1 cellular context compared by ENCODE assay signal in the genomic region with DNA sequence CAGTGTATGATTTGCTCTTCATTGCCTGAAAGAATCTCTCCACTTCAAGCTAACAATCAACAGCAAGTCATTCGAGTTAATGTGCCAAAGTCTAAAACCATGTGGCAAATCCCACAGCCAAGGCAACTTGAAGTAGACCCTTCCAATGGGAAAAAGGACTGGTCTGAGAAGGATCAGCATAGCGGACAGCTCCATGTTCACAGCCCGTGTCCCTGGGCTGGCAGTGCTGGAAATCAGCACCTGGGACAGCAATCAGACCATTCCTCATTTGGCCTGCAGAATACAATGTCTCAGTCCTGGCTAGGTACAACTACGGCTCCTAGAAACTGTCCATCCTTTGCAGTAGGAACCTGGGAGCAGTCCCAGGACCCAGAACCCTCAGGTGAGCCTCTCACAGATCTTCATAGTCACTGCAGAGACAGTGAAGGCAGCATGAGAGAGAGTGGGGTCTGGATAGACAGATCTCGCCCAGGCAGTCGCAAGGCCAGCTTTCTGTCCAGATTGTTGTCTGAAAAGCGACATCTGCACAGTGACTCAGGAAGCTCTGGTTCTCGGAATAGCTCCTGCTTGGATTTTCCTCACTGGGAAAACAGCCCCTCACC.
TF ChIP-seq lines count a peak whose summit lies in the region.

No MANE protein-coding gene starts in this region.

TF ChIP-seq in HepG2, 621 proteins besides CTCF, POLR2A, EP300 and RAD21 (continued from another document and continues in another):
- TF ChIP-seq, protein P1, sequence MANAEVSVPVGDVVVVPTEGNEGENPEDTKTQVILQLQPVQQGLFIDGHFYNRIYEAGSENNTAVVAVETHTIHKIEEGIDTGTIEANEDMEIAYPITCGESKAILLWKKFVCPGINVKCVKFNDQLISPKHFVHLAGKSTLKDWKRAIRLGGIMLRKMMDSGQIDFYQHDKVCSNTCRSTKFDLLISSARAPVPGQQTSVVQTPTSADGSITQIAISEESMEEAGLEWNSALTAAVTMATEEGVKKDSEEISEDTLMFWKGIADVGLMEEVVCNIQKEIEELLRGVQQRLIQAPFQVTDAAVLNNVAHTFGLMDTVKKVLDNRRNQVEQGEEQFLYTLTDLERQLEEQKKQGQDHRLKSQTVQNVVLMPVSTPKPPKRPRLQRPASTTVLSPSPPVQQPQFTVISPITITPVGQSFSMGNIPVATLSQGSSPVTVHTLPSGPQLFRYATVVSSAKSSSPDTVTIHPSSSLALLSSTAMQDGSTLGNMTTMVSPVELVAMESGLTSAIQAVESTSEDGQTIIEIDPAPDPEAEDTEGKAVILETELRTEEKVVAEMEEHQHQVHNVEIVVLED (CRISPR knock-in tag; IDR thresholded peaks at IDR 0.05; ENCODE audit: borderline replicate concordance) = no peak
- peak; percentile 80; the same call in 1 of the 2 replicates for TF ChIP-seq ZNF124 (CRISPR knock-in tag; IDR thresholded peaks at IDR 0.05)
- TF ChIP-seq, protein P2, sequence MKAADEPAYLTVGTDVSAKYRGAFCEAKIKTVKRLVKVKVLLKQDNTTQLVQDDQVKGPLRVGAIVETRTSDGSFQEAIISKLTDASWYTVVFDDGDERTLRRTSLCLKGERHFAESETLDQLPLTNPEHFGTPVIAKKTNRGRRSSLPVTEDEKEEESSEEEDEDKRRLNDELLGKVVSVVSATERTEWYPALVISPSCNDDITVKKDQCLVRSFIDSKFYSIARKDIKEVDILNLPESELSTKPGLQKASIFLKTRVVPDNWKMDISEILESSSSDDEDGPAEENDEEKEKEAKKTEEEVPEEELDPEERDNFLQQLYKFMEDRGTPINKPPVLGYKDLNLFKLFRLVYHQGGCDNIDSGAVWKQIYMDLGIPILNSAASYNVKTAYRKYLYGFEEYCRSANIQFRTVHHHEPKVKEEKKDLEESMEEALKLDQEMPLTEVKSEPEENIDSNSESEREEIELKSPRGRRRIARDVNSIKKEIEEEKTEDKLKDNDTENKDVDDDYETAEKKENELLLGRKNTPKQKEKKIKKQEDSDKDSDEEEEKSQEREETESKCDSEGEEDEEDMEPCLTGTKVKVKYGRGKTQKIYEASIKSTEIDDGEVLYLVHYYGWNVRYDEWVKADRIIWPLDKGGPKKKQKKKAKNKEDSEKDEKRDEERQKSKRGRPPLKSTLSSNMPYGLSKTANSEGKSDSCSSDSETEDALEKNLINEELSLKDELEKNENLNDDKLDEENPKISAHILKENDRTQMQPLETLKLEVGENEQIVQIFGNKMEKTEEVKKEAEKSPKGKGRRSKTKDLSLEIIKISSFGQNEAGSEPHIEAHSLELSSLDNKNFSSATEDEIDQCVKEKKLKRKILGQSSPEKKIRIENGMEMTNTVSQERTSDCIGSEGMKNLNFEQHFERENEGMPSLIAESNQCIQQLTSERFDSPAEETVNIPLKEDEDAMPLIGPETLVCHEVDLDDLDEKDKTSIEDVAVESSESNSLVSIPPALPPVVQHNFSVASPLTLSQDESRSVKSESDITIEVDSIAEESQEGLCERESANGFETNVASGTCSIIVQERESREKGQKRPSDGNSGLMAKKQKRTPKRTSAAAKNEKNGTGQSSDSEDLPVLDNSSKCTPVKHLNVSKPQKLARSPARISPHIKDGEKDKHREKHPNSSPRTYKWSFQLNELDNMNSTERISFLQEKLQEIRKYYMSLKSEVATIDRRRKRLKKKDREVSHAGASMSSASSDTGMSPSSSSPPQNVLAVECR (CRISPR knock-in tag; IDR thresholded peaks at IDR 0.05; ENCODE audit: borderline replicate concordance) = no peak
- no peak for TF ChIP-seq GLI4 (CRISPR knock-in tag; IDR thresholded peaks at IDR 0.05; ENCODE audit: borderline replicate concordance)
- TF ChIP-seq ZFY (CRISPR knock-in tag; IDR thresholded peaks at IDR 0.05) = 0 out of 2 replicates have a peak, but pooled peaks have one; percentile 35
- no peak for TF ChIP-seq DMTF1 (CRISPR knock-in tag; IDR thresholded peaks at IDR 0.05)
- TF ChIP-seq KLF16 (CRISPR knock-in tag; IDR thresholded peaks at IDR 0.05) = peak in 1 of 2 experiments; percentile 92; a peak in 2 of 4 replicates
- TF ChIP-seq, protein P3, sequence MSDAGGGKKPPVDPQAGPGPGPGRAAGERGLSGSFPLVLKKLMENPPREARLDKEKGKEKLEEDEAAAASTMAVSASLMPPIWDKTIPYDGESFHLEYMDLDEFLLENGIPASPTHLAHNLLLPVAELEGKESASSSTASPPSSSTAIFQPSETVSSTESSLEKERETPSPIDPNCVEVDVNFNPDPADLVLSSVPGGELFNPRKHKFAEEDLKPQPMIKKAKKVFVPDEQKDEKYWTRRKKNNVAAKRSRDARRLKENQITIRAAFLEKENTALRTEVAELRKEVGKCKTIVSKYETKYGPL (CRISPR knock-in tag; IDR thresholded peaks at IDR 0.05) = peak; percentile 75; the same call in 1 of the 2 replicates
- no peak for TF ChIP-seq RFX5 (IDR thresholded peaks at IDR 0.05; ENCODE audit: low read depth, low read length)
- TF ChIP-seq FOXO1 (CRISPR knock-in tag; IDR thresholded peaks at IDR 0.05) = peak; percentile 62
- no peak for TF ChIP-seq SRF (IDR thresholded peaks at IDR 0.05; ENCODE audit: low read depth, low read length)
- TF ChIP-seq FOSL1 (CRISPR knock-in tag; IDR thresholded peaks at IDR 0.05; ENCODE audit: borderline replicate concordance) = peak; percentile 54; the same call in 1 of the 2 replicates
- TF ChIP-seq SMAD1 (CRISPR knock-in tag; IDR thresholded peaks at IDR 0.05; ENCODE audit: borderline replicate concordance, low read depth) = no peak
- no peak for TF ChIP-seq ZFAT (CRISPR knock-in tag; conservative IDR thresholded peaks at IDR 0.05)
- peak; percentile 85 for TF ChIP-seq SIX4 (CRISPR knock-in tag; IDR thresholded peaks at IDR 0.05)
- TF ChIP-seq ZBTB25 (CRISPR knock-in tag; IDR thresholded peaks at IDR 0.05) = peak; percentile 94
- TF ChIP-seq, protein P4, sequence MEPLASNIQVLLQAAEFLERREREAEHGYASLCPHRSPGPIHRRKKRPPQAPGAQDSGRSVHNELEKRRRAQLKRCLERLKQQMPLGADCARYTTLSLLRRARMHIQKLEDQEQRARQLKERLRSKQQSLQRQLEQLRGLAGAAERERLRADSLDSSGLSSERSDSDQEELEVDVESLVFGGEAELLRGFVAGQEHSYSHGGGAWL (CRISPR knock-in tag; IDR thresholded peaks at IDR 0.05) = peak; percentile 79; the same call in 1 of the 2 replicates
- TF ChIP-seq STAG1 (CRISPR knock-in tag; IDR thresholded peaks at IDR 0.05) = no peak
- no peak for TF ChIP-seq SETDB1 (CRISPR knock-in tag; IDR thresholded peaks at IDR 0.05; ENCODE audit: borderline replicate concordance)
- TF ChIP-seq SRSF9 (IDR thresholded peaks at IDR 0.05; ENCODE audit: borderline replicate concordance, insufficient read depth, low read depth, low read length, poor library complexity, severe bottlenecking) = no peak
- peak; percentile 97 for TF ChIP-seq HBP1 (CRISPR knock-in tag; IDR thresholded peaks at IDR 0.05; ENCODE audit: low read depth)
- TF ChIP-seq, protein P5, sequence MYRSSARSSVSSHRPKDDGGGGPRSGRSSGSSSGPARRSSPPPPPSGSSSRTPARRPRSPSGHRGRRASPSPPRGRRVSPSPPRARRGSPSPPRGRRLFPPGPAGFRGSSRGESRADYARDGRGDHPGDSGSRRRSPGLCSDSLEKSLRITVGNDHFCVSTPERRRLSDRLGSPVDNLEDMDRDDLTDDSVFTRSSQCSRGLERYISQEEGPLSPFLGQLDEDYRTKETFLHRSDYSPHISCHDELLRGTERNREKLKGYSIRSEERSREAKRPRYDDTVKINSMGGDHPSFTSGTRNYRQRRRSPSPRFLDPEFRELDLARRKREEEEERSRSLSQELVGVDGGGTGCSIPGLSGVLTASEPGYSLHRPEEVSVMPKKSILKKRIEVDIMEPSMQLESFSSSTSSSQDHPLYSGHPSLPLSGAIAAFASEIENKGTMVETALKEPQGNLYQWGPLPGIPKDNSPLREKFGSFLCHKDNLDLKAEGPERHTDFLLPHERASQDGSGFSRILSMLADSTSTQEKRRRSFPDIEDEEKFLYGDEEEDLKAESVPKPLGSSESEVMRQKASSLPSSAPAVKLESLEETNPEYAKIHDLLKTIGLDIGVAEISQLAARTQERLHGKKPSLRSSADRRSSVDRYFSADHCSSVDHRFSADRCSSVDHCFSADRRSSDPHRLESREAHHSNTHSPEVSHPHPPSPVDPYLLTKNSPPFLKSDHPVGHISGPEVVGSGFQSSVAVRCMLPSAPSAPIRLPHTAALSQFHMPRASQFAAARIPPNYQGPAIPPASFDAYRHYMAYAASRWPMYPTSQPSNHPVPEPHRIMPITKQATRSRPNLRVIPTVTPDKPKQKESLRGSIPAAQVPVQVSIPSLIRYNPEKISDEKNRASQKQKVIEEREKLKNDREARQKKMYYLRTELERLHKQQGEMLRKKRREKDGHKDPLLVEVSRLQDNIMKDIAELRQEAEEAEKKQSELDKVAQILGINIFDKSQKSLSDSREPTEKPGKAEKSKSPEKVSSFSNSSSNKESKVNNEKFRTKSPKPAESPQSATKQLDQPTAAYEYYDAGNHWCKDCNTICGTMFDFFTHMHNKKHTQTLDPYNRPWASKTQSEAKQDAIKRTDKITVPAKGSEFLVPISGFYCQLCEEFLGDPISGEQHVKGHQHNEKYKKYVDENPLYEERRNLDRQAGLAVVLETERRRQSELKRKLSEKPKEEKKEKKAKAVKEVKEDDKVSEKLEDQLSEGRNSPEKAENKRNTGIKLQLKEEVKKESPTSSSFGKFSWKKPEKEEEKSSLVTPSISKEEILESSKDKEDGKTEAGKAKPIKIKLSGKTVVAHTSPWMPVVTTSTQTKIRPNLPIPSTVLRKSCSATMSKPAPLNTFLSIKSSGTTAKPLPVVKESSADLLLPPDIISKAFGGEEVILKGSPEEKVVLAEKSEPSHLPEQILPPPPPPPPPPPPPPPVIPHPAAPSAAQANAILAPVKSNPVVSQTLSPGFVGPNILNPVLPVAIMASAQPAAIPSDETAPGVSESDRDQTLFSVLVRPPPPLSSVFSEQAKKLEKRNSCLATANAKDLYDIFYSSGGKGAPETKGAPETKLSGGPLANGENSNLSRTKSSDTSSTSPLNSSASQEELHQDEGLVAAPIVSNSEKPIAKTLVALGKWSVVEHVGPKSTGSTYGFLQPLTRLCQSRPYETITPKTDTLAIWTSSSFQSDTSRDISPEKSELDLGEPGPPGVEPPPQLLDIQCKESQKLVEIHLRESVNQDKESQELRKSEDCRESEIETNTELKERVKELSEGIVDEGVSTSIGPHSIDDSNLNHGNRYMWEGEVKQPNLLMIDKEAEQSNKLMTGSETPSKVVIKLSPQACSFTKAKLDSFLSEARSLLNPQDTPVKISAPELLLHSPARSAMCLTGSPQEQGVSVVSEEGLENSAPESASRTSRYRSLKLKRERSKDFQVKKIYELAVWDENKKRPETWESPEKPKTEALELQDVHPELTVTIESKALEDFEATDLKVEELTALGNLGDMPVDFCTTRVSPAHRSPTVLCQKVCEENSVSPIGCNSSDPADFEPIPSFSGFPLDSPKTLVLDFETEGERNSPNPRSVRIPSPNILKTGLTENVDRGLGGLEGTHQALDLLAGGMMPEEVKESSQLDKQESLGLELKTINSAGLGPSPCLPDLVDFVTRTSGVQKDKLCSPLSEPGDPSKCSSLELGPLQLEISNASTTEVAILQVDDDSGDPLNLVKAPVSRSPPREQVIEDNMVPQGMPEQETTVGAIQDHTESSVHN (CRISPR knock-in tag; IDR thresholded peaks at IDR 0.05) = no peak
- no peak for TF ChIP-seq TIGD3 (CRISPR knock-in tag; IDR thresholded peaks at IDR 0.05; ENCODE audit: borderline replicate concordance)
- no peak for TF ChIP-seq MLLT10 (CRISPR knock-in tag; IDR thresholded peaks at IDR 0.05)
